Comparison of ENCODE assay signal across 11 cellular contexts in the genomic region with DNA sequence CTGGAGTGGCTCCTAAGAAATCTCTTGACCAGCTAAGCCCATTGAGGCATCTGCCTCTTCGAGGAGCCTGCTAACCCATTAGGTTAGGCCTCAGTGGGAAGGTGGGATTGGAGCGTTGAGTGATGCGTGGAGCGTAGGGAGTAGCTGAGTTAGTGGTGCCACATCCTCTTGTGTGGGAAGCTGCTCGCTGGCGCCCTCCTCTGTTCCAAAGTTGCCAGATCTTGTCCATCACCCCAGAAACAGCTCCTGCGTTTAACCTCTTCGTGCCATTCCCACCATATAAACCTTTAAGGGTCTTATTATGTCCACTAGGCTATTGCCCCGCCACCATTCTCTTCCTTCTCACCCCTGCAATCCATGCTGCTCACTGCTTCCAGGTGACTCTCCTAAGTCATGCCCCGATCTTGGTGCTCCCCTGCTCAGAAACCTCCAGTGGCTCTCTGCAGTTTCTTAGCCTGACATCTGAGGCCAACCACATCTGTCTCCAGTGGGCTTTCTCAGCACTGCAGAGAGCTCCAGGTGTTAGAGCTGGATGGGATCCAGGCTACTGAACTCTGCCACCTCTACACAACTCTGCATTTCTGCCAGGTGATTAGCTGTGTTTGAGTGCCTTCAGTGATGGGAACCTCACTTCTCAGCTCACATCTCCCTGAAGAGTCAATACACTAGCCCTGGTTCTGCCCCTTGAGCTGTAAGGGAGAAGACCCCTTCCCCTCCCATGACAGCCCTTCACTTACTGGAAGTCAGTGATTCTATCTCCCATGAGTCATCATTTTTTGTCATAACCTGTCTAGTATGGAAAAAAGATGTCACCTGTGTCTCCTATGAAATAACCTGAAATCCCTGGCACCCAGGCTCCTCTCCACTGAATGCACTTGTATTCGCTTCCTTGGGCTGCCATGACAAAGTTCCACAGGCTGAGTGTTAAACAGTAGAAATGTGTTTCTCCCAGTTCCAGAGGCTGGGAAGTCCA.
A peak's percentile ranks its signal among the peaks of the same experiment; 100 is the strongest.
DNase-seq lines count a peak whose midpoint lies in the region; ATAC-seq, FAIRE-seq and TF ChIP-seq lines count a peak whose summit lies in the region.
"Had no signal": no experiment of that assay in that cellular context is flagged by ENCODE, and none has a peak within 500 bp of the region (broad histone marks: within the 10 kb centered on the region; RNA-seq: fewer than 3 reads in every experiment).

No MANE protein-coding gene starts in this region.

- no peaks in the 10 kb centered on the region for H3K4me1 Mint-ChIP-seq in activated T-helper 1 cell treated with anti-CD3 and anti-CD28 coated beads, Interleukin-12 subunit alpha, Interleukin-12 subunit beta, Interleukin-2, Interleukin-4 antibody, amounts not matched to agents 30 ng/mL and 10 ng/mL and 1 ng/mL, durations not matched to agents 14 hours and 24 hours and 36 hours (ENCODE audit: low read depth)
- H3K4me1 Mint-ChIP-seq: stimulated activated effector memory CD8-positive, alpha-beta T cell treated with anti-CD3 and anti-CD28 coated beads, Interleukin-12 subunit alpha, Interleukin-12 subunit beta, amount 100 ng/mL, for 72 hours had no signal

- no peaks in the 10 kb centered on the region for H3K27me3 Mint-ChIP-seq in activated T-helper 1 cell treated with anti-CD3 and anti-CD28 coated beads, Interleukin-12 subunit alpha, Interleukin-12 subunit beta, Interleukin-2, Interleukin-4 antibody, amounts not matched to agents 30 ng/mL and 10 ng/mL and 1 ng/mL, durations not matched to agents 14 hours and 24 hours and 36 hours (ENCODE audit: insufficient read depth)

- no peak overlapping the region for H3K4me3 Mint-ChIP-seq in activated T-helper 1 cell treated with anti-CD3 and anti-CD28 coated beads, Interleukin-12 subunit alpha, Interleukin-12 subunit beta, Interleukin-2, Interleukin-4 antibody, amounts not matched to agents 30 ng/mL and 10 ng/mL and 1 ng/mL, durations not matched to agents 14 hours and 24 hours and 36 hours
- H3K4me3 Mint-ChIP-seq: stimulated activated effector memory CD8-positive, alpha-beta T cell treated with anti-CD3 and anti-CD28 coated beads, Interleukin-12 subunit alpha, Interleukin-12 subunit beta, amount 100 ng/mL, for 72 hours had no signal

- H3K27me3 ChIP-seq in RWPE2 (ENCODE audit: insufficient read depth, poor library complexity, severe bottlenecking) (no peaks in the 10 kb centered on the region), upper lobe of right lung (no peaks in the 10 kb centered on the region)

- no peaks in the 10 kb centered on the region for H3K9me3 ChIP-seq in RWPE2 (ENCODE audit: severe bottlenecking)
- no peaks in the 10 kb centered on the region for H3K9me3 ChIP-seq in upper lobe of right lung

- H3K27ac Mint-ChIP-seq in activated T-helper 1 cell treated with anti-CD3 and anti-CD28 coated beads, Interleukin-12 subunit alpha, Interleukin-12 subunit beta, Interleukin-2, Interleukin-4 antibody, amounts not matched to agents 30 ng/mL and 10 ng/mL and 1 ng/mL, durations not matched to agents 14 hours and 24 hours and 36 hours, result no peak overlapping the region
- H3K27ac Mint-ChIP-seq: stimulated activated effector memory CD8-positive, alpha-beta T cell treated with anti-CD3 and anti-CD28 coated beads, Interleukin-12 subunit alpha, Interleukin-12 subunit beta, amount 100 ng/mL, for 72 hours had no signal

- no peak overlapping the region for H3K27ac ChIP-seq in RWPE2 (ENCODE audit: poor library complexity, severe bottlenecking)
- H3K27ac ChIP-seq in upper lobe of right lung, result no peak overlapping the region
- H3K27ac ChIP-seq: VCaP had no signal

- peak; percentile 45 for FAIRE-seq in GM18507 (lab: Jason Lieb, UNC)

- H3K4me3 ChIP-seq in RWPE2 (ENCODE audit: severe bottlenecking) (no peak overlapping the region), upper lobe of right lung (no peak overlapping the region)

- no peaks in the 10 kb centered on the region for H3K36me3 Mint-ChIP-seq in activated T-helper 1 cell treated with anti-CD3 and anti-CD28 coated beads, Interleukin-12 subunit alpha, Interleukin-12 subunit beta, Interleukin-2, Interleukin-4 antibody, amounts not matched to agents 30 ng/mL and 10 ng/mL and 1 ng/mL, durations not matched to agents 14 hours and 24 hours and 36 hours (ENCODE audit: low read depth)
- H3K36me3 Mint-ChIP-seq: stimulated activated effector memory CD8-positive, alpha-beta T cell treated with anti-CD3 and anti-CD28 coated beads, Interleukin-12 subunit alpha, Interleukin-12 subunit beta, amount 100 ng/mL, for 72 hours had no signal

- no peaks in the 10 kb centered on the region for H3K9me3 Mint-ChIP-seq in activated T-helper 1 cell treated with anti-CD3 and anti-CD28 coated beads, Interleukin-12 subunit alpha, Interleukin-12 subunit beta, Interleukin-2, Interleukin-4 antibody, amounts not matched to agents 30 ng/mL and 10 ng/mL and 1 ng/mL, durations not matched to agents 14 hours and 24 hours and 36 hours

- H3K36me3 ChIP-seq in RWPE2 (ENCODE audit: low read depth) (no peaks in the 10 kb centered on the region), upper lobe of right lung (no peaks in the 10 kb centered on the region)

- DNase-seq in COLO668 (lab: John Stamatoyannopoulos, UW; ENCODE audit: unreplicated experiment) (peak; percentile 2), GM18507 (ENCODE audit: extremely low spot score, insufficient read length, low read depth) (no peak), RWPE2 (ENCODE audit: low spot score) (no peak), iPS-NIHi7 (ENCODE audit: extremely low spot score) (peak; percentile 85), upper lobe of right lung (no peak), NCI-H2196 treated with DMSO at 0.1 percent for 48 hours (lab: John Stamatoyannopoulos, UW; ENCODE audit: unreplicated experiment) (no peak)
- DNase-seq in activated T-helper 1 cell treated with anti-CD3 and anti-CD28 coated beads, Interleukin-12 subunit alpha, Interleukin-12 subunit beta, Interleukin-2, Interleukin-4 antibody, amounts not matched to agents 30 ng/mL and 10 ng/mL and 1 ng/mL, durations not matched to agents 14 hours and 24 hours and 36 hours (ENCODE audit: low spot score), result no peak
- DNase-seq: retina had no signal

- ATAC-seq in RWPE2 (ENCODE audit: low read depth), result no peak
- no peak for ATAC-seq in GM18858 (IDR thresholded peaks at IDR 0.05; ENCODE audit: unreplicated experiment)
- ATAC-seq in upper lobe of right lung, result no peak
- ATAC-seq: stimulated activated effector memory CD8-positive, alpha-beta T cell treated with anti-CD3 and anti-CD28 coated beads, Interleukin-12 subunit alpha, Interleukin-12 subunit beta, amount 100 ng/mL, for 72 hours had no signal

- TF ChIP-seq CTCF in RWPE2 (IDR thresholded peaks at IDR 0.05; ENCODE audit: poor library complexity, severe bottlenecking) (peak; percentile 23), upper lobe of right lung (IDR thresholded peaks at IDR 0.05) (no peak)

- intact Hi-C loops in activated T-helper 1 cell treated with anti-CD3 and anti-CD28 coated beads, Interleukin-12 subunit alpha, Interleukin-12 subunit beta, Interleukin-2, Interleukin-4 antibody, amounts not matched to agents 30 ng/mL and 10 ng/mL and 1 ng/mL, durations not matched to agents 14 hours and 24 hours and 36 hours (cut with micrococcal nuclease), result no loop called here
- intact Hi-C loops in upper lobe of right lung (cut with DNase I), result no loop called here

- H3K4me1 ChIP-seq in RWPE2 (ENCODE audit: insufficient read depth, poor library complexity, severe bottlenecking) (no peaks in the 10 kb centered on the region), upper lobe of right lung (no peaks in the 10 kb centered on the region)

Comparison
In these comparisons a context has a peak if more than half of its experiments do, and no peak if none do; other contexts are left out.
1. DNase-seq: peak in COLO668 (single experiment) and iPS-NIHi7 (single experiment); none in GM18507 (single experiment), RWPE2 (single experiment), activated T-helper 1 cell treated with anti-CD3 and anti-CD28 coated beads, Interleukin-12 subunit alpha, Interleukin-12 subunit beta, Interleukin-2, Interleukin-4 antibody, amounts not matched to agents 30 ng/mL and 10 ng/mL and 1 ng/mL, durations not matched to agents 14 hours and 24 hours and 36 hours (single experiment), upper lobe of right lung (single experiment) and NCI-H2196 treated with DMSO at 0.1 percent for 48 hours (single experiment).